ENCODE assay signal across 8 cellular contexts in the genomic region with DNA sequence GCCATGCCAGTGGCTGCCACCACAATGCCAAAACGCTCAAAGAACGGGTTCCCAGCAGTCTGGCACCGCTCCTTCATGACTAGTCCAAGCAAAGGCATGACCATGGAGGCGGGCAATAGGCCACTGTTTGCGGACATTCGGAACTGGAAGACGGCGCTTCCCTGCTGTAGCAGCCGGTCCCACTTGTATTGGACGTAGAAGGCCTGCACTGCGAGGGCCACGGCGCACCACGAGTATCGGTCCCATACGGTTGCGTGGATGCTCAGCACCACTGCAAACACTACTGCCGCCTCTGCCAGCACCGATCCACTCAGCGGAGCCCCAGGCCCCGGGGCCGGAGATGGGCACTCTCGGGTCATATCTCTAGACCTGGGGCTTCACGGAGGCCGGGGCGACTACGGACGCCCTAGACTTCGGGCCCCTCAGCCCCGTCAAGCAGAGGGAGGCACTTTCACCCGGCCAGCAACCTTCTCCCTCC. TPM values are rescaled to one million over a fixed set of nuclear protein-coding genes. Genes with fewer than 3 reads are reported as not detected.
DNase-seq lines count a peak whose midpoint lies in the region; ATAC-seq and TF ChIP-seq lines count a peak whose summit lies in the region.

No MANE protein-coding gene starts in this region.

- no peaks in the 10 kb centered on the region for H3K9me3 ChIP-seq in heart right ventricle

- H3K9me3 Mint-ChIP-seq in IgD-negative memory B cell (no peaks in the 10 kb centered on the region), progenitor cell of endocrine pancreas (ENCODE audit: low read depth) (no peaks in the 10 kb centered on the region)
- no peaks in the 10 kb centered on the region for H3K9me3 Mint-ChIP-seq in activated naive CD8-positive, alpha-beta T cell treated with anti-CD3 and anti-CD28 coated beads for 36 hours

- peak overlapping the region; percentile 96 to 99 (median 98) for H3K27ac Mint-ChIP-seq in IgD-negative memory B cell
- peak overlapping the region; percentile 98 for H3K27ac Mint-ChIP-seq in activated naive CD8-positive, alpha-beta T cell treated with anti-CD3 and anti-CD28 coated beads for 36 hours
- H3K27ac Mint-ChIP-seq in progenitor cell of endocrine pancreas, result peak overlapping the region; percentile 94

- H3K27me3 ChIP-seq in BJ (ENCODE audit: control insufficient read depth, insufficient read depth, low read length), result no peaks in the 10 kb centered on the region
- no peaks in the 10 kb centered on the region for H3K27me3 ChIP-seq in heart right ventricle

- H3K36me3 Mint-ChIP-seq in IgD-negative memory B cell (peaks cover 3% of the 10 kb centered on the region), progenitor cell of endocrine pancreas (ENCODE audit: insufficient read depth) (peaks cover 7% of the 10 kb centered on the region)
- peaks cover 28% of the 10 kb centered on the region for H3K36me3 Mint-ChIP-seq in activated naive CD8-positive, alpha-beta T cell treated with anti-CD3 and anti-CD28 coated beads for 36 hours

- POLR2A ChIA-PET in BJ (lab: Charles Lee), result interaction anchor here (0.6 kb wide), 1 partner anchor 223 kb away, joined by 3 read pairs; no protein-coding TSS in a partner anchor

- peak overlapping the region; percentile 99 for H3K4me3 Mint-ChIP-seq in IgD-negative memory B cell
- H3K4me3 Mint-ChIP-seq in activated naive CD8-positive, alpha-beta T cell treated with anti-CD3 and anti-CD28 coated beads for 36 hours, result peak overlapping the region; percentile 97
- H3K4me3 Mint-ChIP-seq in progenitor cell of endocrine pancreas (ENCODE audit: low read depth), result peak overlapping the region; percentile 91

- H3K4me1 Mint-ChIP-seq in IgD-negative memory B cell (peaks cover 16 to 27% (median 20%) of the 10 kb centered on the region in 3 donors), progenitor cell of endocrine pancreas (ENCODE audit: low read depth) (peaks cover 12% of the 10 kb centered on the region)
- H3K4me1 Mint-ChIP-seq in activated naive CD8-positive, alpha-beta T cell treated with anti-CD3 and anti-CD28 coated beads for 36 hours, result peaks cover 22% of the 10 kb centered on the region

- WGBS in heart right ventricle, 2 donors, result 4% methylated on average over 31 of the region's 31 CpGs

- H3K4me3 ChIP-seq in BJ (ENCODE audit: low read depth, low read length), result peak overlapping the region; percentile 82
- H3K4me3 ChIP-seq in heart right ventricle, result peak overlapping the region; percentile 73 to 96 (median 85)

- peak; percentile 9 for ATAC-seq in GM19372 (IDR thresholded peaks at IDR 0.05; ENCODE audit: low read depth, unreplicated experiment)
- peak; percentile 14 to 61 (median 37) for ATAC-seq in heart right ventricle

- CTCF ChIA-PET in BJ (lab: Yijun Ruan, JAX), result no interaction called here

- peak overlapping the region; percentile 73 to 96 (median 93) for H3K27ac ChIP-seq in heart right ventricle

- DNase-seq in BJ (ENCODE audit: low read depth) (no peak), heart right ventricle (peak; percentile 12 to 21), progenitor cell of endocrine pancreas (ENCODE audit: low spot score, unreplicated experiment) (no peak), NCI-H1417 treated with DMSO at 0.1 percent for 48 hours (lab: John Stamatoyannopoulos, UW) (no peak)
- DNase-seq in activated naive CD8-positive, alpha-beta T cell treated with anti-CD3 and anti-CD28 coated beads for 36 hours, result peak; percentile 32
- no peak for DNase-seq in NK-92 treated with Interleukin-12 subunit alpha and Interleukin-12 subunit beta, amount 100 ng/mL, for 24 hours (lab: John Stamatoyannopoulos, UW)

- TF ChIP-seq CTCF in BJ (IDR thresholded peaks at IDR 0.05; ENCODE audit: insufficient read depth, low read depth, low read length) (no peak), heart right ventricle (IDR thresholded peaks at IDR 0.05) (no peak), progenitor cell of endocrine pancreas (IDR thresholded peaks at IDR 0.05; ENCODE audit: unreplicated experiment) (no peak)

- H3K36me3 ChIP-seq in BJ (ENCODE audit: control insufficient read depth, insufficient read depth, low read length) (no peaks in the 10 kb centered on the region), heart right ventricle (peaks cover 0 to 61% (median 9%) of the 10 kb centered on the region in 9 donors)

- no peaks in the 10 kb centered on the region for H3K27me3 Mint-ChIP-seq in IgD-negative memory B cell
- H3K27me3 Mint-ChIP-seq in activated naive CD8-positive, alpha-beta T cell treated with anti-CD3 and anti-CD28 coated beads for 36 hours, result no peaks in the 10 kb centered on the region
- H3K27me3 Mint-ChIP-seq in progenitor cell of endocrine pancreas, result no peaks in the 10 kb centered on the region

- H3K4me1 ChIP-seq in heart right ventricle, result peaks cover 9 to 52% (median 30%) of the 10 kb centered on the region in 9 donors

- intact Hi-C loops in heart right ventricle (cut with DNase I), result loop anchor here in 1 of 10 donors (10.0 kb wide), 1 partner anchor 262 kb away; a partner anchor contains a TSS

RNA-seq across cellular contexts. Expression of a gene that starts 0.4 kb away (rescaled TPM):
- polyA plus RNA-seq in BJ (2011; rRNA removed) (37.2 and 47.0 TPM in 2 replicates), IgD-negative memory B cell (8.5 TPM), heart right ventricle (10 to 100 TPM in 1 of 2 donors, 1 to 10 TPM in 1; 5.0 to 14.2 TPM)
- 22.5 and 38.5 TPM in 2 replicates for polyA minus RNA-seq in BJ (2011; rRNA and poly(A)+ RNA removed)
- total RNA-seq in activated naive CD8-positive, alpha-beta T cell treated with anti-CD3 and anti-CD28 coated beads for 36 hours, result 10 to 100 TPM; 10.1 to 11.3 TPM
- total RNA-seq in heart right ventricle (10 to 100 TPM in 3 of 10 donors, 1 to 10 TPM in 7; 6.0 to 12.0 (median 8.8) TPM), progenitor cell of endocrine pancreas (15.5 and 16.3 TPM in 2 replicates)

RNA-seq across cellular contexts. Expression of a gene that starts 0.5 kb away (rescaled TPM):
- polyA plus RNA-seq in BJ (2011; rRNA removed) (34.9 and 49.2 TPM in 2 replicates), IgD-negative memory B cell (21.9 TPM), heart right ventricle (10 to 100 TPM; 12.7 to 20.6 TPM)
- polyA minus RNA-seq in BJ (2011; rRNA and poly(A)+ RNA removed), result 83.1 and 96.7 TPM in 2 replicates
- total RNA-seq in activated naive CD8-positive, alpha-beta T cell treated with anti-CD3 and anti-CD28 coated beads for 36 hours, result 100 to 1,000 TPM; 128 to 130 TPM
- total RNA-seq in heart right ventricle (10 to 100 TPM; 16.1 to 27.3 (median 20.6) TPM), progenitor cell of endocrine pancreas (68.3 and 74.8 TPM in 2 replicates)

RNA-seq across cellular contexts. Expression of a gene that starts 26.2 kb away (rescaled TPM):
- polyA plus RNA-seq in BJ (2011; rRNA removed) (15.6 and 18.6 TPM in 2 replicates), IgD-negative memory B cell (1.0 TPM), heart right ventricle (10 to 100 TPM; 26.3 to 49.2 TPM)
- 10.5 and 15.9 TPM in 2 replicates for polyA minus RNA-seq in BJ (2011; rRNA and poly(A)+ RNA removed)
- under 1 TPM; 0.49 to 0.52 TPM for total RNA-seq in activated naive CD8-positive, alpha-beta T cell treated with anti-CD3 and anti-CD28 coated beads for 36 hours
- total RNA-seq in heart right ventricle (10 to 100 TPM; 14.7 to 38.9 (median 21.8) TPM), progenitor cell of endocrine pancreas (19.9 and 21.3 TPM in 2 replicates)

Comparison
In these comparisons a context has a peak if more than half of its experiments do, and no peak if none do; other contexts are left out.
1. DNase-seq: peak in activated naive CD8-positive, alpha-beta T cell treated with anti-CD3 and anti-CD28 coated beads for 36 hours (single experiment) and heart right ventricle (2 of 2); none in BJ (single experiment), progenitor cell of endocrine pancreas (single experiment), NCI-H1417 treated with DMSO at 0.1 percent for 48 hours (single experiment) and NK-92 treated with Interleukin-12 subunit alpha and Interleukin-12 subunit beta, amount 100 ng/mL, for 24 hours (single experiment).
2. RNA of a gene that starts 26.2 kb away (total RNA-seq): 14.7 to 38.9 TPM in heart right ventricle and 19.9 to 21.3 TPM in progenitor cell of endocrine pancreas; 0.49 to 0.52 TPM in activated naive CD8-positive, alpha-beta T cell treated with anti-CD3 and anti-CD28 coated beads for 36 hours; every median in the first group is over 10 times any median in the second.
3. Peak in every context shown above with its lines, with median percentiles within 50 percentile points of each other: H3K27ac Mint-ChIP-seq and H3K4me3 Mint-ChIP-seq.